In the genomic region with DNA sequence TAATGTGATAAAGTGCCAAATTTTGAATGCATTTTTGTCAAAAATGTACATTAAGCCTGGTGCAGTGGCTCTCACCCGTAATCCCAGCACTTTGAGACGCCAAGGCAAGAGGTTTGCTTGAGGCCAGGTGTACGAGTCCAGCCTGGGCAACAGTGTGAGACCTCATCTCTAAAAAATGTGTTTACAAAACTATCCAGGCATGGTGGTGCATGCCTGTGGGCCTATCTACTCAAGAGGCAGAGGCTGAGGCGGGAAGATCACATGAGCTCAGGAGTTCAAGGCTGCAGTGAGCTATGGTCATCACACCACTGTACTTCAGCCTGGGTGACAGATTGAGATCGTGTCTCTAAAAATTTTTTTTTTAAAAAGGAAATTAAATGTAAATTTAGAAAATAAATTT, we compare ENCODE assay signal across 1 cellular context.
TF ChIP-seq lines count a peak whose summit lies in the region.

No MANE protein-coding gene starts in this region.

TF ChIP-seq in HepG2, 621 proteins besides CTCF, POLR2A, EP300 and RAD21 (continued from another document and continues in another):
- TF ChIP-seq, protein P1, sequence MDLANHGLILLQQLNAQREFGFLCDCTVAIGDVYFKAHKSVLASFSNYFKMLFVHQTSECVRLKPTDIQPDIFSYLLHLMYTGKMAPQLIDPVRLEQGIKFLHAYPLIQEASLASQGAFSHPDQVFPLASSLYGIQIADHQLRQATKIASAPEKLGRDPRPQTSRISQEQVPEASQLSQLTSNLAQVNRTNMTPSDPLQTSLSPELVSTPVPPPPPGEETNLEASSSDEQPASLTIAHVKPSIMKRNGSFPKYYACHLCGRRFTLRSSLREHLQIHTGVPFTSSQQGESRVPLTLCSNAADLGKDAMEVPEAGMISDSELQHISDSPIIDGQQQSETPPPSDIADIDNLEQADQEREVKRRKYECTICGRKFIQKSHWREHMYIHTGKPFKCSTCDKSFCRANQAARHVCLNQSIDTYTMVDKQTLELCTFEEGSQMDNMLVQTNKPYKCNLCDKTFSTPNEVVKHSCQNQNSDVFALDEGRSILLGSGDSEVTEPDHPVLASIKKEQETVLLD (CRISPR knock-in tag; IDR thresholded peaks at IDR 0.05; ENCODE audit: low read depth), result no peak
- TF ChIP-seq NCOA5 (CRISPR knock-in tag; IDR thresholded peaks at IDR 0.05), result no peak
- TF ChIP-seq TBP (CRISPR knock-in tag; IDR thresholded peaks at IDR 0.05), result no peak
- no peak for TF ChIP-seq ZNF605 (CRISPR knock-in tag; IDR thresholded peaks at IDR 0.05)
- peak; percentile 75 for TF ChIP-seq RARA (CRISPR knock-in tag; IDR thresholded peaks at IDR 0.05)
- TF ChIP-seq TBL1XR1 (IDR thresholded peaks at IDR 0.05; ENCODE audit: borderline replicate concordance, low read length, partially characterized antibody), result no peak
- TF ChIP-seq, protein P2, sequence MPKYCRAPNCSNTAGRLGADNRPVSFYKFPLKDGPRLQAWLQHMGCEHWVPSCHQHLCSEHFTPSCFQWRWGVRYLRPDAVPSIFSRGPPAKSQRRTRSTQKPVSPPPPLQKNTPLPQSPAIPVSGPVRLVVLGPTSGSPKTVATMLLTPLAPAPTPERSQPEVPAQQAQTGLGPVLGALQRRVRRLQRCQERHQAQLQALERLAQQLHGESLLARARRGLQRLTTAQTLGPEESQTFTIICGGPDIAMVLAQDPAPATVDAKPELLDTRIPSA (CRISPR knock-in tag; IDR thresholded peaks at IDR 0.05; ENCODE audit: borderline replicate concordance), result no peak
- TF ChIP-seq, protein P3, sequence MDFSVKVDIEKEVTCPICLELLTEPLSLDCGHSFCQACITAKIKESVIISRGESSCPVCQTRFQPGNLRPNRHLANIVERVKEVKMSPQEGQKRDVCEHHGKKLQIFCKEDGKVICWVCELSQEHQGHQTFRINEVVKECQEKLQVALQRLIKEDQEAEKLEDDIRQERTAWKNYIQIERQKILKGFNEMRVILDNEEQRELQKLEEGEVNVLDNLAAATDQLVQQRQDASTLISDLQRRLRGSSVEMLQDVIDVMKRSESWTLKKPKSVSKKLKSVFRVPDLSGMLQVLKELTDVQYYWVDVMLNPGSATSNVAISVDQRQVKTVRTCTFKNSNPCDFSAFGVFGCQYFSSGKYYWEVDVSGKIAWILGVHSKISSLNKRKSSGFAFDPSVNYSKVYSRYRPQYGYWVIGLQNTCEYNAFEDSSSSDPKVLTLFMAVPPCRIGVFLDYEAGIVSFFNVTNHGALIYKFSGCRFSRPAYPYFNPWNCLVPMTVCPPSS (IDR thresholded peaks at IDR 0.05), result no peak
- no peak for TF ChIP-seq SP140L (CRISPR knock-in tag; IDR thresholded peaks at IDR 0.05; ENCODE audit: borderline replicate concordance)
- TF ChIP-seq TGIF2 (CRISPR knock-in tag; IDR thresholded peaks at IDR 0.05), result no peak
- no peak for TF ChIP-seq ZNF292 (CRISPR knock-in tag; IDR thresholded peaks at IDR 0.05; ENCODE audit: borderline replicate concordance, low read depth)
- TF ChIP-seq TCF7L2 (IDR thresholded peaks at IDR 0.05; ENCODE audit: low read depth, low read length), result no peak
- TF ChIP-seq ZSCAN30 (CRISPR knock-in tag; IDR thresholded peaks at IDR 0.05), result no peak
- TF ChIP-seq, protein P4, sequence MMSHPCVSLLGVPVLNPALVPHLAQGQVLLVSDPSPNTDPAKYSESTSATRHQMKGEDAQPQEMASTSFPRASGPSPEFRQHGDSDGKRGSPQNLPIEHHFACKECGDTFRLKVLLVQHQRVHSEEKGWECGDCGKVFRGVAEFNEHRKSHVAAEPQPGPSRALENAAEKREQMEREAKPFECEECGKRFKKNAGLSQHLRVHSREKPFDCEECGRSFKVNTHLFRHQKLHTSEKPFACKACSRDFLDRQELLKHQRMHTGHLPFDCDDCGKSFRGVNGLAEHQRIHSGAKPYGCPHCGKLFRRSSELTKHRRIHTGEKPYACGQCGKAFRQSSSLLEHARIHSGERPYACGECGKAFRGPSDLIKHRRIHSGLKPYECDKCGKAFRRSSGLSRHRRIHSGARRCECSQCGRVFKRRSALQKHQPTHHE (CRISPR knock-in tag; IDR thresholded peaks at IDR 0.05; ENCODE audit: borderline replicate concordance), result no peak
- TF ChIP-seq CHD4 (IDR thresholded peaks at IDR 0.05; ENCODE audit: borderline replicate concordance, low read length), result no peak
- TF ChIP-seq, protein P5, sequence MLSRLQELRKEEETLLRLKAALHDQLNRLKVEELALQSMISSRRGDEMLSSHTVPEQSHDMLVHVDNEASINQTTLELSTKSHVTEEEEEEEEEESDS (CRISPR knock-in tag; IDR thresholded peaks at IDR 0.05; ENCODE audit: borderline replicate concordance), result no peak
- TF ChIP-seq HNF4A (CRISPR knock-in tag; IDR thresholded peaks at IDR 0.05), result peak; percentile 34; the same call in 1 of the 2 replicates
- peak; percentile 64; the same call in 1 of the 2 replicates for TF ChIP-seq FOXO1 (CRISPR knock-in tag; IDR thresholded peaks at IDR 0.05)
- TF ChIP-seq ZNF296 (CRISPR knock-in tag; conservative IDR thresholded peaks at IDR 0.05), result no peak
- no peak for TF ChIP-seq BORCS8-MEF2B (CRISPR knock-in tag; IDR thresholded peaks at IDR 0.05)
- no peak for TF ChIP-seq TRIM24 (CRISPR knock-in tag; IDR thresholded peaks at IDR 0.05)
- TF ChIP-seq, protein P6, sequence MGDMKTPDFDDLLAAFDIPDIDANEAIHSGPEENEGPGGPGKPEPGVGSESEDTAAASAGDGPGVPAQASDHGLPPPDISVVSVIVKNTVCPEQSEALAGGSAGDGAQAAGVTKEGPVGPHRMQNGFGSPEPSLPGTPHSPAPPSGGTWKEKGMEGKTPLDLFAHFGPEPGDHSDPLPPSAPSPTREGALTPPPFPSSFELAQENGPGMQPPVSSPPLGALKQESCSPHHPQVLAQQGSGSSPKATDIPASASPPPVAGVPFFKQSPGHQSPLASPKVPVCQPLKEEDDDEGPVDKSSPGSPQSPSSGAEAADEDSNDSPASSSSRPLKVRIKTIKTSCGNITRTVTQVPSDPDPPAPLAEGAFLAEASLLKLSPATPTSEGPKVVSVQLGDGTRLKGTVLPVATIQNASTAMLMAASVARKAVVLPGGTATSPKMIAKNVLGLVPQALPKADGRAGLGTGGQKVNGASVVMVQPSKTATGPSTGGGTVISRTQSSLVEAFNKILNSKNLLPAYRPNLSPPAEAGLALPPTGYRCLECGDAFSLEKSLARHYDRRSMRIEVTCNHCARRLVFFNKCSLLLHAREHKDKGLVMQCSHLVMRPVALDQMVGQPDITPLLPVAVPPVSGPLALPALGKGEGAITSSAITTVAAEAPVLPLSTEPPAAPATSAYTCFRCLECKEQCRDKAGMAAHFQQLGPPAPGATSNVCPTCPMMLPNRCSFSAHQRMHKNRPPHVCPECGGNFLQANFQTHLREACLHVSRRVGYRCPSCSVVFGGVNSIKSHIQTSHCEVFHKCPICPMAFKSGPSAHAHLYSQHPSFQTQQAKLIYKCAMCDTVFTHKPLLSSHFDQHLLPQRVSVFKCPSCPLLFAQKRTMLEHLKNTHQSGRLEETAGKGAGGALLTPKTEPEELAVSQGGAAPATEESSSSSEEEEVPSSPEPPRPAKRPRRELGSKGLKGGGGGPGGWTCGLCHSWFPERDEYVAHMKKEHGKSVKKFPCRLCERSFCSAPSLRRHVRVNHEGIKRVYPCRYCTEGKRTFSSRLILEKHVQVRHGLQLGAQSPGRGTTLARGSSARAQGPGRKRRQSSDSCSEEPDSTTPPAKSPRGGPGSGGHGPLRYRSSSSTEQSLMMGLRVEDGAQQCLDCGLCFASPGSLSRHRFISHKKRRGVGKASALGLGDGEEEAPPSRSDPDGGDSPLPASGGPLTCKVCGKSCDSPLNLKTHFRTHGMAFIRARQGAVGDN (CRISPR knock-in tag; IDR thresholded peaks at IDR 0.05), result no peak
- no peak for TF ChIP-seq NCOA2 (CRISPR knock-in tag; IDR thresholded peaks at IDR 0.05)
- TF ChIP-seq, protein P7, sequence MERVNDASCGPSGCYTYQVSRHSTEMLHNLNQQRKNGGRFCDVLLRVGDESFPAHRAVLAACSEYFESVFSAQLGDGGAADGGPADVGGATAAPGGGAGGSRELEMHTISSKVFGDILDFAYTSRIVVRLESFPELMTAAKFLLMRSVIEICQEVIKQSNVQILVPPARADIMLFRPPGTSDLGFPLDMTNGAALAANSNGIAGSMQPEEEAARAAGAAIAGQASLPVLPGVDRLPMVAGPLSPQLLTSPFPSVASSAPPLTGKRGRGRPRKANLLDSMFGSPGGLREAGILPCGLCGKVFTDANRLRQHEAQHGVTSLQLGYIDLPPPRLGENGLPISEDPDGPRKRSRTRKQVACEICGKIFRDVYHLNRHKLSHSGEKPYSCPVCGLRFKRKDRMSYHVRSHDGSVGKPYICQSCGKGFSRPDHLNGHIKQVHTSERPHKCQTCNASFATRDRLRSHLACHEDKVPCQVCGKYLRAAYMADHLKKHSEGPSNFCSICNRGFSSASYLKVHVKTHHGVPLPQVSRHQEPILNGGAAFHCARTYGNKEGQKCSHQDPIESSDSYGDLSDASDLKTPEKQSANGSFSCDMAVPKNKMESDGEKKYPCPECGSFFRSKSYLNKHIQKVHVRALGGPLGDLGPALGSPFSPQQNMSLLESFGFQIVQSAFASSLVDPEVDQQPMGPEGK (CRISPR knock-in tag; IDR thresholded peaks at IDR 0.05), result no peak
- TF ChIP-seq, protein P8, sequence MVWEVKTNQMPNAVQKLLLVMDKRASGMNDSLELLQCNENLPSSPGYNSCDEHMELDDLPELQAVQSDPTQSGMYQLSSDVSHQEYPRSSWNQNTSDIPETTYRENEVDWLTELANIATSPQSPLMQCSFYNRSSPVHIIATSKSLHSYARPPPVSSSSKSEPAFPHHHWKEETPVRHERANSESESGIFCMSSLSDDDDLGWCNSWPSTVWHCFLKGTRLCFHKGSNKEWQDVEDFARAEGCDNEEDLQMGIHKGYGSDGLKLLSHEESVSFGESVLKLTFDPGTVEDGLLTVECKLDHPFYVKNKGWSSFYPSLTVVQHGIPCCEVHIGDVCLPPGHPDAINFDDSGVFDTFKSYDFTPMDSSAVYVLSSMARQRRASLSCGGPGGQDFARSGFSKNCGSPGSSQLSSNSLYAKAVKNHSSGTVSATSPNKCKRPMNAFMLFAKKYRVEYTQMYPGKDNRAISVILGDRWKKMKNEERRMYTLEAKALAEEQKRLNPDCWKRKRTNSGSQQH (CRISPR knock-in tag; IDR thresholded peaks at IDR 0.05; ENCODE audit: low read depth), result no peak
- TF ChIP-seq SRY (CRISPR knock-in tag; IDR thresholded peaks at IDR 0.05), result no peak
- no peak for TF ChIP-seq LCORL (IDR thresholded peaks at IDR 0.05)
- no peak for TF ChIP-seq LCORL (CRISPR knock-in tag; IDR thresholded peaks at IDR 0.05)
- TF ChIP-seq, protein P9, sequence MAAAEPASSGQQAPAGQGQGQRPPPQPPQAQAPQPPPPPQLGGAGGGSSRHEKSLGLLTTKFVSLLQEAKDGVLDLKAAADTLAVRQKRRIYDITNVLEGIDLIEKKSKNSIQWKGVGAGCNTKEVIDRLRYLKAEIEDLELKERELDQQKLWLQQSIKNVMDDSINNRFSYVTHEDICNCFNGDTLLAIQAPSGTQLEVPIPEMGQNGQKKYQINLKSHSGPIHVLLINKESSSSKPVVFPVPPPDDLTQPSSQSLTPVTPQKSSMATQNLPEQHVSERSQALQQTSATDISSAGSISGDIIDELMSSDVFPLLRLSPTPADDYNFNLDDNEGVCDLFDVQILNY (CRISPR knock-in tag; conservative IDR thresholded peaks at IDR 0.05), result no peak
- no peak for TF ChIP-seq JUNB (CRISPR knock-in tag; IDR thresholded peaks at IDR 0.05; ENCODE audit: borderline replicate concordance)
- TF ChIP-seq JUND (CRISPR knock-in tag; IDR thresholded peaks at IDR 0.05), result peak; percentile 57; the same call in 1 of the 2 replicates
- TF ChIP-seq SOX13 (IDR thresholded peaks at IDR 0.05), result no peak
- TF ChIP-seq SOX13 (CRISPR knock-in tag; conservative IDR thresholded peaks at IDR 0.05 in 1 of 2, IDR thresholded peaks at IDR 0.05 in 1 of 2), result no peak
- 0 out of 2 replicates have a peak, but pooled peaks have one; percentile 37 for TF ChIP-seq BHLHE40 (IDR thresholded peaks at IDR 0.05; ENCODE audit: low read length)
- no peak for TF ChIP-seq ZFP36L2 (CRISPR knock-in tag; IDR thresholded peaks at IDR 0.05)
- TF ChIP-seq, protein P10, sequence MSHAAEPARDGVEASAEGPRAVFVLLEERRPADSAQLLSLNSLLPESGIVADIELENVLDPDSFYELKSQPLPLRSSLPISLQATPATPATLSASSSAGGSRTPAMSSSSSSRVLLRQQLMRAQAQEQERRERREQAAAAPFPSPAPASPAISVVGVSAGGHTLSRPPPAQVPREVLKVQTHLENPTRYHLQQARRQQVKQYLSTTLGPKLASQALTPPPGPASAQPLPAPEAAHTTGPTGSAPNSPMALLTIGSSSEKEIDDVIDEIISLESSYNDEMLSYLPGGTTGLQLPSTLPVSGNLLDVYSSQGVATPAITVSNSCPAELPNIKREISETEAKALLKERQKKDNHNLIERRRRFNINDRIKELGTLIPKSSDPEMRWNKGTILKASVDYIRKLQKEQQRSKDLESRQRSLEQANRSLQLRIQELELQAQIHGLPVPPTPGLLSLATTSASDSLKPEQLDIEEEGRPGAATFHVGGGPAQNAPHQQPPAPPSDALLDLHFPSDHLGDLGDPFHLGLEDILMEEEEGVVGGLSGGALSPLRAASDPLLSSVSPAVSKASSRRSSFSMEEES (CRISPR knock-in tag; IDR thresholded peaks at IDR 0.05), result 0 out of 2 replicates have a peak, but pooled peaks have one; percentile 31
- TF ChIP-seq, protein P11, sequence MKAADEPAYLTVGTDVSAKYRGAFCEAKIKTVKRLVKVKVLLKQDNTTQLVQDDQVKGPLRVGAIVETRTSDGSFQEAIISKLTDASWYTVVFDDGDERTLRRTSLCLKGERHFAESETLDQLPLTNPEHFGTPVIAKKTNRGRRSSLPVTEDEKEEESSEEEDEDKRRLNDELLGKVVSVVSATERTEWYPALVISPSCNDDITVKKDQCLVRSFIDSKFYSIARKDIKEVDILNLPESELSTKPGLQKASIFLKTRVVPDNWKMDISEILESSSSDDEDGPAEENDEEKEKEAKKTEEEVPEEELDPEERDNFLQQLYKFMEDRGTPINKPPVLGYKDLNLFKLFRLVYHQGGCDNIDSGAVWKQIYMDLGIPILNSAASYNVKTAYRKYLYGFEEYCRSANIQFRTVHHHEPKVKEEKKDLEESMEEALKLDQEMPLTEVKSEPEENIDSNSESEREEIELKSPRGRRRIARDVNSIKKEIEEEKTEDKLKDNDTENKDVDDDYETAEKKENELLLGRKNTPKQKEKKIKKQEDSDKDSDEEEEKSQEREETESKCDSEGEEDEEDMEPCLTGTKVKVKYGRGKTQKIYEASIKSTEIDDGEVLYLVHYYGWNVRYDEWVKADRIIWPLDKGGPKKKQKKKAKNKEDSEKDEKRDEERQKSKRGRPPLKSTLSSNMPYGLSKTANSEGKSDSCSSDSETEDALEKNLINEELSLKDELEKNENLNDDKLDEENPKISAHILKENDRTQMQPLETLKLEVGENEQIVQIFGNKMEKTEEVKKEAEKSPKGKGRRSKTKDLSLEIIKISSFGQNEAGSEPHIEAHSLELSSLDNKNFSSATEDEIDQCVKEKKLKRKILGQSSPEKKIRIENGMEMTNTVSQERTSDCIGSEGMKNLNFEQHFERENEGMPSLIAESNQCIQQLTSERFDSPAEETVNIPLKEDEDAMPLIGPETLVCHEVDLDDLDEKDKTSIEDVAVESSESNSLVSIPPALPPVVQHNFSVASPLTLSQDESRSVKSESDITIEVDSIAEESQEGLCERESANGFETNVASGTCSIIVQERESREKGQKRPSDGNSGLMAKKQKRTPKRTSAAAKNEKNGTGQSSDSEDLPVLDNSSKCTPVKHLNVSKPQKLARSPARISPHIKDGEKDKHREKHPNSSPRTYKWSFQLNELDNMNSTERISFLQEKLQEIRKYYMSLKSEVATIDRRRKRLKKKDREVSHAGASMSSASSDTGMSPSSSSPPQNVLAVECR (CRISPR knock-in tag; IDR thresholded peaks at IDR 0.05; ENCODE audit: borderline replicate concordance), result no peak
